In genomic region chr15:73029003-73029527, GRCh38 we compare ENCODE assay signal across 26 cellular contexts.
"Had no signal": no experiment of that assay in that cellular context is flagged by ENCODE, and none has a peak within 500 bp of the region (broad histone marks: within the 10 kb centered on the region; RNA-seq: fewer than 3 reads in every experiment).

No MANE protein-coding gene starts in this region.

- H3K27me3 ChIP-seq: ascending aorta, breast epithelium, suprapubic skin, uterus had no signal

- H3K9me3 Mint-ChIP-seq: activated CD4-positive, alpha-beta T cell treated with anti-CD3 and anti-CD28 coated beads, Interleukin-2, amount 10 ng/mL, durations not matched to agents 7 days and 5 days; activated T-cell treated with anti-CD3 and anti-CD28 coated beads, Interleukin-2, amount 50 U/mL, for 4 hours; stimulated activated naive CD8-positive, alpha-beta T cell treated with anti-CD3 and anti-CD28 coated beads, Interleukin-15, Interleukin-2, amounts not matched to agents 100 ng/mL and 50 ng/mL, for 24 hours; T-cell had no signal

- H3K4me3 Mint-ChIP-seq: activated CD4-positive, alpha-beta T cell treated with anti-CD3 and anti-CD28 coated beads, Interleukin-2, amount 10 ng/mL, durations not matched to agents 7 days and 5 days; activated CD8-positive, alpha-beta T cell treated with anti-CD3 and anti-CD28 coated beads, Interleukin-2, amount 10 ng/mL, durations not matched to agents 7 days and 5 days; activated T-cell treated with anti-CD3 and anti-CD28 coated beads, Interleukin-2, amount 50 U/mL, for 4 hours; stimulated activated naive CD8-positive, alpha-beta T cell treated with anti-CD3 and anti-CD28 coated beads, Interleukin-15, Interleukin-2, amounts not matched to agents 100 ng/mL and 50 ng/mL, for 24 hours; T-cell had no signal

- ATAC-seq: activated CD4-positive, CD25-positive, alpha-beta regulatory T cell treated with anti-CD3 and anti-CD28 coated beads, Interleukin-2, amount 50 U/mL, for 24 hours; activated CD8-positive, alpha-beta T cell treated with anti-CD3 and anti-CD28 coated beads, Interleukin-2, amount 10 ng/mL, durations not matched to agents 7 days and 5 days; activated T-cell treated with anti-CD3 and anti-CD28 coated beads, Interleukin-2, amount 50 U/mL, for 4 hours; heart right ventricle; left cardiac atrium; lower lobe of right lung; psoas muscle; right cardiac atrium; T-cell had no signal

- H3K27ac Mint-ChIP-seq: activated CD4-positive, alpha-beta T cell treated with anti-CD3 and anti-CD28 coated beads, Interleukin-2, amount 10 ng/mL, durations not matched to agents 7 days and 5 days; activated CD8-positive, alpha-beta T cell treated with anti-CD3 and anti-CD28 coated beads, Interleukin-2, amount 10 ng/mL, durations not matched to agents 7 days and 5 days; stimulated activated naive CD8-positive, alpha-beta T cell treated with anti-CD3 and anti-CD28 coated beads, Interleukin-15, Interleukin-2, amounts not matched to agents 100 ng/mL and 50 ng/mL, for 24 hours; T-cell had no signal

- H3K27ac ChIP-seq: ascending aorta, breast epithelium, esophagus muscularis mucosa, heart right ventricle, lower lobe of right lung, psoas muscle, suprapubic skin, transverse colon, uterus had no signal

- H3K36me3 Mint-ChIP-seq: T-cell had no signal

- H3K4me1 Mint-ChIP-seq: activated CD4-positive, alpha-beta T cell treated with anti-CD3 and anti-CD28 coated beads, Interleukin-2, amount 10 ng/mL, durations not matched to agents 7 days and 5 days; T-cell had no signal

- H3K36me3 ChIP-seq: ascending aorta, breast epithelium, esophagus muscularis mucosa, heart right ventricle, lower lobe of right lung, suprapubic skin, transverse colon, uterus had no signal

- H3K9me3 ChIP-seq: ascending aorta, breast epithelium, esophagus muscularis mucosa, heart right ventricle, lower lobe of right lung, psoas muscle, suprapubic skin, transverse colon, uterus had no signal

- H3K4me3 ChIP-seq: ascending aorta, breast epithelium, esophagus muscularis mucosa, heart right ventricle, lower lobe of right lung, psoas muscle, suprapubic skin, transverse colon, uterus had no signal

- H3K4me1 ChIP-seq: ascending aorta, breast epithelium, esophagus muscularis mucosa, psoas muscle, suprapubic skin, uterus had no signal

- FAIRE-seq: endothelial cell of umbilical vein, islet of Langerhans, small intestine had no signal

- DNase-seq: activated CD4-positive, alpha-beta T cell treated with anti-CD3 and anti-CD28 coated beads, Interleukin-2, amount 10 ng/mL, durations not matched to agents 7 days and 5 days; activated CD8-positive, alpha-beta memory T cell treated with anti-CD3 and anti-CD28 coated beads, Interleukin-2, amount 50 U/mL, for 4 hours; activated CD8-positive, alpha-beta T cell treated with anti-CD3 and anti-CD28 coated beads, Interleukin-2, amount 10 ng/mL, durations not matched to agents 7 days and 5 days; activated naive CD4-positive, alpha-beta T cell treated with anti-CD3 and anti-CD28 coated beads, Interleukin-2, amount 50 U/mL, for 16 hours; activated T-cell treated with anti-CD3 and anti-CD28 coated beads, Interleukin-2, amount 50 U/mL, for 4 hours; effector CD4-positive, alpha-beta T cell; heart right ventricle; left cardiac atrium; lower lobe of right lung; midbrain; psoas muscle; right cardiac atrium; small intestine; stimulated activated CD4-positive, alpha-beta T cell treated with anti-CD3 and anti-CD28 coated beads, Interleukin-15, amount 100 ng/mL, for 24 hours; stimulated activated CD4-positive, alpha-beta T cell treated with anti-CD3 and anti-CD28 coated beads, Interleukin-2, amount 100 ng/mL, for 48 hours; T-cell; transverse colon; uterus had no signal
